In genomic region chr1:43932786-43933385, GRCh38 we compare ENCODE assay signal across 1 cellular context.
A peak's percentile ranks its signal among the peaks of the same experiment; 100 is the strongest.
TF ChIP-seq lines count a peak whose summit lies in the region.

No MANE protein-coding gene starts in this region.

TF ChIP-seq in GM12878, 131 proteins besides CTCF, POLR2A, EP300 and RAD21:
- TF ChIP-seq PAX8 (IDR thresholded peaks at IDR 0.05) (no peak), BCL3 (IDR thresholded peaks at IDR 0.05; ENCODE audit: borderline replicate concordance, insufficient read depth, low read depth, low read length, poor library complexity, severe bottlenecking) (peak; percentile 26)
